ENCODE assay signal across 1 cellular context in genomic region chr11:63406458-63406857, GRCh38.
TF ChIP-seq lines count a peak whose summit lies in the region.

No MANE protein-coding gene starts in this region.

TF ChIP-seq in GM23338, 12 proteins besides CTCF, POLR2A, EP300 and RAD21 (continued from another document):
- TF ChIP-seq ZNF462 (CRISPR knock-in tag; IDR thresholded peaks at IDR 0.05) (no peak), STAT1 (IDR thresholded peaks at IDR 0.05; ENCODE audit: unreplicated experiment) (no peak), POLR2AphosphoS5 (IDR thresholded peaks at IDR 0.05; ENCODE audit: low read depth) (no peak), ETS1 (IDR thresholded peaks at IDR 0.05) (no peak), CREB1 (CRISPR knock-in tag; IDR thresholded peaks at IDR 0.05; ENCODE audit: low read depth) (no peak), NANOG (IDR thresholded peaks at IDR 0.05; ENCODE audit: borderline replicate concordance) (no peak), ZNF331 (CRISPR knock-in tag; IDR thresholded peaks at IDR 0.05; ENCODE audit: low read depth) (no peak), JUNB (IDR thresholded peaks at IDR 0.05; ENCODE audit: unreplicated experiment) (no peak)
